ENCODE assay signal across 8 cellular contexts in the genomic region with DNA sequence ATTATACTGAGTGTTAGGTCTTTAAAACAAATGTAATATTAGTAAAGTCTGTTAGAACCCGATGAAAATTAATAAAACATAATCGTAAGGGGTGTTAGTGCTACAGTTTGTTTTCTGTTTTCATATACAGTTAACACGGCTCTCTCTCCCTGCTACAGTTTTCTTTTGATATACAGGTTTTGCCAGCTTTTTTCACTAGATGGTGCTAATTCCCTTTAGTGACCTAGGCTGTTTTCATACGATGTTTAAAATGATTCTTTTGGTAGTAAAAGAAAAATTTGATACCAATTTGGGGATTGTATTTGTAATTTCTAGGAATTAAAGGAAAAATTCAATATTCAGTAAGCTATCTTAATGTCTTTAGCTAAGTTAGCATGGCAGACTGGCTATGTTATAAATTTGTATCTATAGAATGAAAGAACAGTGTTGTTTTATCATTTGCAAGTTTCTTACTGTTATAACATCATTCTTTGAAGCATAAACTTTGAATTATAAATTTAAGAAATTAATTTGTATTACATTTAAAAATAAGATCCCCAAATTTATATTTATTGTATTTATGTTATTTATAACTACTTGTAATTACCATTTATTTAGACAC. TPM values are rescaled to one million over a fixed set of nuclear protein-coding genes. Genes with fewer than 3 reads are reported as not detected.
DNase-seq lines count a peak whose midpoint lies in the region; ATAC-seq and TF ChIP-seq lines count a peak whose summit lies in the region.

No MANE protein-coding gene starts in this region.

- no peaks in the 10 kb centered on the region for H3K9me3 ChIP-seq in CD8-positive, alpha-beta T cell (ENCODE audit: low read length)
- H3K9me3 ChIP-seq in liver (ENCODE audit: control insufficient read depth in 4 of 4, low read length in 3 of 4) = no peaks in the 10 kb centered on the region

- ATAC-seq in CD8-positive, alpha-beta T cell = peak; percentile 75
- no peak for ATAC-seq in GM21619 (IDR thresholded peaks at IDR 0.05; ENCODE audit: unreplicated experiment)
- ATAC-seq in GM19455 (IDR thresholded peaks at IDR 0.05; ENCODE audit: unreplicated experiment) = no peak
- ATAC-seq in HG03457 (IDR thresholded peaks at IDR 0.05; ENCODE audit: unreplicated experiment) = no peak

- H3K4me3 ChIP-seq in CD8-positive, alpha-beta T cell (ENCODE audit: low read depth, low read length) = no peak overlapping the region
- H3K4me3 ChIP-seq in HFF-Myc (replicated peaks; ENCODE audit: low read depth, low read length) = no peak overlapping the region
- no peak overlapping the region for H3K4me3 ChIP-seq in liver (ENCODE audit: low read depth in 1 of 3, low read length in 3 of 3)

- no peak overlapping the region for H3K9ac ChIP-seq in liver (ENCODE audit: low read depth in 1 of 2, low read length in 2 of 2)

- peak; percentile 81 for TF ChIP-seq CTCF in CD8-positive, alpha-beta T cell (IDR thresholded peaks at IDR 0.05)
- peak; percentile 54 for TF ChIP-seq CTCF in HFF-Myc (IDR thresholded peaks at IDR 0.05; ENCODE audit: low read depth, low read length, missing control alignments)
- peak; percentile 71 for TF ChIP-seq CTCF in liver (IDR thresholded peaks at IDR 0.05; ENCODE audit: low read depth, low read length, missing input control)

- DNase-seq in CD8-positive, alpha-beta T cell = no peak
- no peak for DNase-seq in HFF-Myc (ENCODE audit: extremely low read depth, low read depth)
- peak; percentile 15 to 65 for DNase-seq in NOMO-1 (lab: John Stamatoyannopoulos, UW; ENCODE audit: unreplicated experiment in 2 of 2)
- DNase-seq in cerebellar cortex (ENCODE audit: low spot score) = peak; percentile 77

- 1% methylated on average over 4 of the region's 4 CpGs for WGBS in liver

- POLR2A ChIA-PET in CD8-positive, alpha-beta T cell (lab: Charles Lee) = interaction anchor here (0.8 to 1.4 kb wide), 2 partner anchors 97 to 132 kb away, joined by 3 to 4 read pairs; a partner anchor contains a TSS

- H3K4me1 ChIP-seq in CD8-positive, alpha-beta T cell (ENCODE audit: insufficient read depth, low read length) = peaks cover 7% of the 10 kb centered on the region
- peaks cover 0 to 2% (median 0%) of the 10 kb centered on the region in 4 donors for H3K4me1 ChIP-seq in liver (ENCODE audit: control insufficient read depth in 4 of 4, insufficient read depth in 4 of 4, low read length in 3 of 4)

- peaks cover 3% of the 10 kb centered on the region for H3K36me3 ChIP-seq in CD8-positive, alpha-beta T cell (ENCODE audit: insufficient read depth, low read length)
- no peaks in the 10 kb centered on the region for H3K36me3 ChIP-seq in liver (ENCODE audit: control insufficient read depth in 4 of 4, insufficient read depth in 3 of 4, low read depth in 1 of 4, low read length in 3 of 4)

- no peaks in the 10 kb centered on the region for H3K9me3 Mint-ChIP-seq in CD8-positive, alpha-beta T cell

- intact Hi-C loops in CD8-positive, alpha-beta T cell (cut with DNase I, micrococcal nuclease) = loop anchor here (1.0 to 10.0 kb wide), 7 partner anchors 114 to 863 kb away; a partner anchor contains a TSS

- peak overlapping the region; percentile 0 for H3K27ac ChIP-seq in CD8-positive, alpha-beta T cell (ENCODE audit: low read depth, low read length)
- no peak overlapping the region for H3K27ac ChIP-seq in liver (ENCODE audit: low read depth in 1 of 2, low read length in 2 of 2)

- CTCF ChIA-PET in CD8-positive, alpha-beta T cell (lab: Charles Lee) = interaction anchor here (0.9 to 2.1 kb wide), 10 partner anchors 9 to 779 kb away, joined by 3 to 16 read pairs (median 5); no protein-coding TSS in a partner anchor

- peaks cover 7% of the 10 kb centered on the region for H3K4me1 Mint-ChIP-seq in CD8-positive, alpha-beta T cell (ENCODE audit: low read depth)

- H3K4me3 Mint-ChIP-seq in CD8-positive, alpha-beta T cell = no peak overlapping the region

- no peaks in the 10 kb centered on the region for H3K27me3 Mint-ChIP-seq in CD8-positive, alpha-beta T cell (ENCODE audit: low read depth)

- no peaks in the 10 kb centered on the region for H3K27me3 ChIP-seq in CD8-positive, alpha-beta T cell (ENCODE audit: insufficient read depth, low read length)
- H3K27me3 ChIP-seq in liver (ENCODE audit: control insufficient read depth in 4 of 4, insufficient read depth in 4 of 4, low read length in 3 of 4) = no peaks in the 10 kb centered on the region

- peaks cover 55% of the 10 kb centered on the region for H3K36me3 Mint-ChIP-seq in CD8-positive, alpha-beta T cell

- H3K27ac Mint-ChIP-seq in CD8-positive, alpha-beta T cell = no peak overlapping the region

- peak; percentile 93 to 96 for TF ChIP-seq RAD21 in liver (IDR thresholded peaks at IDR 0.05)

TF ChIP-seq in liver, 16 proteins besides CTCF, POLR2A, EP300 and RAD21:
- TF ChIP-seq, protein P1, sequence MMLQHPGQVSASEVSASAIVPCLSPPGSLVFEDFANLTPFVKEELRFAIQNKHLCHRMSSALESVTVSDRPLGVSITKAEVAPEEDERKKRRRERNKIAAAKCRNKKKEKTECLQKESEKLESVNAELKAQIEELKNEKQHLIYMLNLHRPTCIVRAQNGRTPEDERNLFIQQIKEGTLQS (IDR thresholded peaks at IDR 0.05) = no peak
- TF ChIP-seq TAF1 (conservative IDR thresholded peaks at IDR 0.05) (no peak), EGR1 (IDR thresholded peaks at IDR 0.05; ENCODE audit: low read depth in 2 of 2) (no peak), YY1 (IDR thresholded peaks at IDR 0.05) (no peak), SP1 (IDR thresholded peaks at IDR 0.05) (no peak), RXRA (IDR thresholded peaks at IDR 0.05) (no peak), JUND (IDR thresholded peaks at IDR 0.05) (no peak), GABPA (IDR thresholded peaks at IDR 0.05 in 1 of 2, conservative IDR thresholded peaks at IDR 0.05 in 1 of 2) (no peak), FOXA1 (IDR thresholded peaks at IDR 0.05) (no peak)
- TF ChIP-seq, protein P2, sequence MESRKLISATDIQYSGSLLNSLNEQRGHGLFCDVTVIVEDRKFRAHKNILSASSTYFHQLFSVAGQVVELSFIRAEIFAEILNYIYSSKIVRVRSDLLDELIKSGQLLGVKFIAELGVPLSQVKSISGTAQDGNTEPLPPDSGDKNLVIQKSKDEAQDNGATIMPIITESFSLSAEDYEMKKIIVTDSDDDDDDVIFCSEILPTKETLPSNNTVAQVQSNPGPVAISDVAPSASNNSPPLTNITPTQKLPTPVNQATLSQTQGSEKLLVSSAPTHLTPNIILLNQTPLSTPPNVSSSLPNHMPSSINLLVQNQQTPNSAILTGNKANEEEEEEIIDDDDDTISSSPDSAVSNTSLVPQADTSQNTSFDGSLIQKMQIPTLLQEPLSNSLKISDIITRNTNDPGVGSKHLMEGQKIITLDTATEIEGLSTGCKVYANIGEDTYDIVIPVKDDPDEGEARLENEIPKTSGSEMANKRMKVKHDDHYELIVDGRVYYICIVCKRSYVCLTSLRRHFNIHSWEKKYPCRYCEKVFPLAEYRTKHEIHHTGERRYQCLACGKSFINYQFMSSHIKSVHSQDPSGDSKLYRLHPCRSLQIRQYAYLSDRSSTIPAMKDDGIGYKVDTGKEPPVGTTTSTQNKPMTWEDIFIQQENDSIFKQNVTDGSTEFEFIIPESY (IDR thresholded peaks at IDR 0.05) = no peak
- TF ChIP-seq, protein P3, sequence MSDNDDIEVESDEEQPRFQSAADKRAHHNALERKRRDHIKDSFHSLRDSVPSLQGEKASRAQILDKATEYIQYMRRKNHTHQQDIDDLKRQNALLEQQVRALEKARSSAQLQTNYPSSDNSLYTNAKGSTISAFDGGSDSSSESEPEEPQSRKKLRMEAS (IDR thresholded peaks at IDR 0.05) = no peak

RNA-seq across cellular contexts. Expression of a gene that starts 11.5 kb away (rescaled TPM):
- total RNA-seq in CD8-positive, alpha-beta T cell = 10 to 100 TPM; 10.8 to 13.6 TPM
- 10 to 100 TPM in 1 of 2 donors, 1 to 10 TPM in 1; 2.5 to 10.6 TPM for total RNA-seq in liver
- polyA plus RNA-seq in liver = 1 to 10 TPM; 2.0 to 6.7 TPM

Comparison
In these comparisons a context has a peak if more than half of its experiments do, and no peak if none do; other contexts are left out.
1. DNase-seq: peak in NOMO-1 (2 of 2) and cerebellar cortex (single experiment); none in CD8-positive, alpha-beta T cell (0 of 7) and HFF-Myc (single experiment).
2. Peak in every context shown above with its lines, with median percentiles within 50 percentile points of each other: CTCF ChIP-seq.